10 cellular contexts compared by ENCODE assay signal in the genomic region with DNA sequence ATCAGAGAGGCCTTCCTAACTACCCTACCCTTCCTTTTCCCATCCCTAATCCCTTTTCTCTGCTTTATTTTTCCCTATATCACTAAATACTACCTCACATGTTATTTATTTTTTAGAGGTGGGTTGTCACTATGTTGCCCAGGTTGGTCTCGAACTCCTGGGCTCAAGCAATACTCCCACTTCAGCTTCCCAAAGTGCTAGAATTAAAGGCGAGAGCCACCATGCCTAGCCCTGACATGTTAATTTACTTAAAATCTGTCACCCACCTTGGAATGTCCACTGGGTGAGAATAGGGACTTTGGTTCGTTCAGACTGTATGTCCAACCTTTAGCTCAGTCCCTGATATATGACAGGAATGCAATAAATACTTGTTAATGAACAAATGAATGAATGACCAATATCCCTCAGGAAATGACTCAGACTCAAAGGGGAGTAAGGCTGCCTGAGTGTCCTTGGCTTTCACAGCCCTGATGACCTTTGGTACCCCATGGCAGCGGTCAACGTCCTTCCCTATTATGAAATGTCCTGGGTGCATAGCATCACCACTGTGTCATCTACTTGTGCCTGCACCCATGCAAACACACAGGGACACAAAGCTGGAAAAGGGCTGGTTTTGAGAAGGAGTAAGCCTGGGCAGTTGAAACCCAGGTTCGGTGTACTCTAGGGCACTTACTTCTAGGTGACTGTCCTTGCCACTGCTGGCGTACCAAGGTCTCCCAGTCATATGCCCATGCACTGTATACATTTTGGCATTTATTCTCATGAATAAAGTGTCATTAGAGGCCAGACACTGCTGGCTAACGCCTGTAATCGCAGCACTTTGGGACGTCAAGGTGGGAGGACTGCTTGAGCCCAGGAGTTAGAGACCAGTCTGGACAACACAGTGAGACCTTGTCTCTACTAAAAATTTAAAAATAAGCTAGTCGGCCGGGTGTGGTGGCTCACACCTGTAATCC. TPM values are rescaled to one million over a fixed set of nuclear protein-coding genes. Genes with fewer than 3 reads are reported as not detected.
DNase-seq lines count a peak whose midpoint lies in the region; ATAC-seq and TF ChIP-seq lines count a peak whose summit lies in the region.
"Had no signal": no experiment of that assay in that cellular context is flagged by ENCODE, and none has a peak within 500 bp of the region (broad histone marks: within the 10 kb centered on the region; RNA-seq: fewer than 3 reads in every experiment).

No MANE protein-coding gene starts in this region.

- peaks cover 50% of the 10 kb centered on the region for H3K4me1 Mint-ChIP-seq in nephron progenitor cell

- H3K27ac Mint-ChIP-seq in nephron progenitor cell = no peak overlapping the region

- peaks cover 0 to 5% of the 10 kb centered on the region in 2 donors for H3K36me3 ChIP-seq in psoas muscle (ENCODE audit: insufficient read depth in 1 of 2, low read depth in 1 of 2)

- H3K4me3 Mint-ChIP-seq in nephron progenitor cell = no peak overlapping the region
- H3K4me3 Mint-ChIP-seq: nephron had no signal

- H3K9me3 Mint-ChIP-seq in nephron progenitor cell = no peaks in the 10 kb centered on the region
- H3K9me3 Mint-ChIP-seq: nephron had no signal

- ATAC-seq in psoas muscle (peak; percentile 18 to 87 (median 77)), HG02852 (IDR thresholded peaks at IDR 0.05; ENCODE audit: unreplicated experiment) (no peak), GM18520 (IDR thresholded peaks at IDR 0.05; ENCODE audit: unreplicated experiment) (no peak)

- intact Hi-C loops in psoas muscle (cut with DNase I) = no loop called here

- peak overlapping the region; percentile 68 for H3K27ac ChIP-seq in psoas muscle

- H3K4me1 ChIP-seq in psoas muscle = peaks cover 82% of the 10 kb centered on the region

- H3K27me3 Mint-ChIP-seq in nephron progenitor cell (ENCODE audit: low read depth, poor library complexity) = peaks cover 3% of the 10 kb centered on the region

- DNase-seq in EH (ENCODE audit: low read depth) = peak; percentile 97
- DNase-seq in RPMI7951 (ENCODE audit: low read depth) = peak; percentile 94
- DNase-seq in fibroblast of gingiva (ENCODE audit: low read depth) = peak; percentile 87
- peak; percentile 77 for DNase-seq in psoas muscle
- DNase-seq in nephron progenitor cell = no peak
- no peak for DNase-seq in globus pallidus (ENCODE audit: low spot score)
- DNase-seq: activated T-cell treated with anti-CD3 and anti-CD28 coated beads for 4 hours had no signal

- no peaks in the 10 kb centered on the region for H3K9me3 ChIP-seq in psoas muscle

- no peaks in the 10 kb centered on the region for H3K27me3 ChIP-seq in psoas muscle (ENCODE audit: insufficient read depth in 3 of 3, low read length in 2 of 3)

- H3K36me3 Mint-ChIP-seq in nephron progenitor cell (ENCODE audit: low read depth) = peaks cover 26% of the 10 kb centered on the region

- H3K4me3 ChIP-seq in psoas muscle = no peak overlapping the region

- no peak for TF ChIP-seq CTCF in psoas muscle (IDR thresholded peaks at IDR 0.05)
- TF ChIP-seq CTCF in nephron progenitor cell (IDR thresholded peaks at IDR 0.05) = no peak

- WGBS in psoas muscle, 3 donors = 80 to 87% (median 83%) methylated on average over 12 of the region's 12 CpGs

RNA-seq across cellular contexts. Expression of a gene that starts 26.5 kb away (rescaled TPM):
- 71.8 and 86.4 TPM in 2 replicates for total RNA-seq in RPMI7951 (2014; rRNA removed; shearing (Covaris generic))
- total RNA-seq in psoas muscle = 10 to 100 TPM; 34.5 to 95.1 (median 76.3) TPM
- 100 to 1,000 TPM in 1 of 3 donors, 10 to 100 TPM in 2; 42.3 to 204 (median 48.2) TPM for polyA plus RNA-seq in psoas muscle

RNA-seq across cellular contexts. Expression of a gene that starts 43.0 kb away (rescaled TPM):
- 293 and 312 TPM in 2 replicates for total RNA-seq in RPMI7951 (2014; rRNA removed; shearing (Covaris generic))
- 1 to 10 TPM in 3 of 4 donors, under 1 TPM in 1; 0.63 to 2.2 (median 1.6) TPM for total RNA-seq in psoas muscle
- 1 to 10 TPM; 2.6 to 8.5 (median 3.4) TPM for polyA plus RNA-seq in psoas muscle

RNA-seq across cellular contexts. Expression of a gene that starts 58.4 kb away (rescaled TPM):
- not detected in 2 replicates for total RNA-seq in RPMI7951 (2014; rRNA removed; shearing (Covaris generic))
- 1 to 10 TPM; 3.5 to 8.1 (median 5.0) TPM for total RNA-seq in psoas muscle
- 10 to 100 TPM in 2 of 3 donors, 1 to 10 TPM in 1; 7.0 to 13.2 (median 11.9) TPM for polyA plus RNA-seq in psoas muscle

Comparison
In these comparisons a context has a peak if more than half of its experiments do, and no peak if none do; other contexts are left out.
1. DNase-seq: peak in EH (single experiment), RPMI7951 (single experiment), fibroblast of gingiva (single experiment) and psoas muscle (2 of 2); none in nephron progenitor cell (single experiment) and globus pallidus (single experiment).
2. ATAC-seq: peak in psoas muscle (4 of 4); none in HG02852 (single experiment) and GM18520 (single experiment).
3. RNA of a gene that starts 43.0 kb away (total RNA-seq): 293 to 312 TPM in RPMI7951; 0.63 to 2.2 TPM in psoas muscle; every median in the first group is over 10 times any median in the second.